ENCODE assay signal across 12 cellular contexts in genomic region chr22:17997456-17997855, GRCh38. TPM values are rescaled to one million over a fixed set of nuclear protein-coding genes. Genes with fewer than 3 reads are reported as not detected.
DNase-seq lines count a peak whose midpoint lies in the region; TF ChIP-seq lines count a peak whose summit lies in the region.
"Had no signal": no experiment of that assay in that cellular context is flagged by ENCODE, and none has a peak within 500 bp of the region (broad histone marks: within the 10 kb centered on the region; RNA-seq: fewer than 3 reads in every experiment).

No MANE protein-coding gene starts in this region.

- POLR2A ChIA-PET in activated CD4-positive, alpha-beta memory T cell treated with anti-CD3 and anti-CD28 coated beads for 36 hours (lab: Charles Lee), result no interaction called here

- CTCF ChIA-PET in activated naive CD4-positive, alpha-beta T cell treated with anti-CD3 and anti-CD28 coated beads, Interleukin-2, amount 10 ng/mL, durations not matched to agents 7 days and 5 days (lab: Charles Lee), result interaction anchor here (1.8 kb wide), 1 partner anchor 27 kb away, joined by 5 read pairs; the partner anchor contains the start of gene MICAL3
- CTCF ChIA-PET in activated CD4-positive, alpha-beta memory T cell treated with anti-CD3 and anti-CD28 coated beads for 36 hours (lab: Charles Lee), result no interaction called here

- no peak for TF ChIP-seq CTCF in glutamatergic neuron (IDR thresholded peaks at IDR 0.05; ENCODE audit: partially characterized antibody, unreplicated experiment)

- no peak overlapping the region for H3K4me3 Mint-ChIP-seq in activated naive CD4-positive, alpha-beta T cell treated with anti-CD3 and anti-CD28 coated beads, Interleukin-2, amount 10 ng/mL, durations not matched to agents 7 days and 5 days
- H3K4me3 Mint-ChIP-seq in activated CD4-positive, alpha-beta memory T cell treated with anti-CD3 and anti-CD28 coated beads for 36 hours, result peak overlapping the region; percentile 31
- peak overlapping the region; percentile 63 for H3K4me3 Mint-ChIP-seq in glutamatergic neuron (ENCODE audit: unreplicated experiment)

- no peak for DNase-seq in activated naive CD4-positive, alpha-beta T cell treated with anti-CD3 and anti-CD28 coated beads, Interleukin-2, amount 10 ng/mL, durations not matched to agents 7 days and 5 days
- DNase-seq in activated naive CD4-positive, alpha-beta T cell (lab: John Stamatoyannopoulos, UW), result no peak
- DNase-seq in activated CD4-positive, alpha-beta memory T cell treated with anti-CD3 and anti-CD28 coated beads for 36 hours, result no peak
- DNase-seq in glutamatergic neuron, result no peak
- no peak for DNase-seq in stimulated activated CD4-positive, alpha-beta T cell treated with anti-CD3 and anti-CD28 coated beads, Interleukin-4, amount 100 ng/mL, for 24 hours
- no peak for DNase-seq in effector CD8-positive, alpha-beta T cell (lab: John Stamatoyannopoulos, UW)
- no peak for DNase-seq in epidermal melanocyte (ENCODE audit: insufficient read length, low spot score)
- DNase-seq in NCI-H345 treated with DMSO at 0.1 percent for 48 hours (lab: John Stamatoyannopoulos, UW; ENCODE audit: unreplicated experiment), result no peak
- DNase-seq: AML-193; NCI-H1092; stimulated activated CD4-positive, alpha-beta T cell treated with anti-CD3 and anti-CD28 coated beads, Interleukin-4, amount 100 ng/mL, for 4 hours; testis had no signal

- H3K4me1 Mint-ChIP-seq in activated naive CD4-positive, alpha-beta T cell treated with anti-CD3 and anti-CD28 coated beads, Interleukin-2, amount 10 ng/mL, durations not matched to agents 7 days and 5 days, result peaks cover 57% of the 10 kb centered on the region
- peaks cover 53% of the 10 kb centered on the region for H3K4me1 Mint-ChIP-seq in activated CD4-positive, alpha-beta memory T cell treated with anti-CD3 and anti-CD28 coated beads for 36 hours (ENCODE audit: low read depth)
- peaks cover 29% of the 10 kb centered on the region for H3K4me1 Mint-ChIP-seq in glutamatergic neuron (ENCODE audit: low read depth, unreplicated experiment)

- H3K27ac Mint-ChIP-seq in activated naive CD4-positive, alpha-beta T cell treated with anti-CD3 and anti-CD28 coated beads, Interleukin-2, amount 10 ng/mL, durations not matched to agents 7 days and 5 days, result peak overlapping the region; percentile 88
- H3K27ac Mint-ChIP-seq in activated CD4-positive, alpha-beta memory T cell treated with anti-CD3 and anti-CD28 coated beads for 36 hours, result peak overlapping the region; percentile 82
- H3K27ac Mint-ChIP-seq in glutamatergic neuron (ENCODE audit: unreplicated experiment), result peak overlapping the region; percentile 57

- H3K27me3 Mint-ChIP-seq in activated naive CD4-positive, alpha-beta T cell treated with anti-CD3 and anti-CD28 coated beads, Interleukin-2, amount 10 ng/mL, durations not matched to agents 7 days and 5 days, result peaks cover 19% of the 10 kb centered on the region
- H3K27me3 Mint-ChIP-seq in activated CD4-positive, alpha-beta memory T cell treated with anti-CD3 and anti-CD28 coated beads for 36 hours, result no peaks in the 10 kb centered on the region
- peaks cover 2% of the 10 kb centered on the region for H3K27me3 Mint-ChIP-seq in glutamatergic neuron (ENCODE audit: unreplicated experiment)

- no peaks in the 10 kb centered on the region for H3K9me3 Mint-ChIP-seq in activated naive CD4-positive, alpha-beta T cell treated with anti-CD3 and anti-CD28 coated beads, Interleukin-2, amount 10 ng/mL, durations not matched to agents 7 days and 5 days
- no peaks in the 10 kb centered on the region for H3K9me3 Mint-ChIP-seq in activated CD4-positive, alpha-beta memory T cell treated with anti-CD3 and anti-CD28 coated beads for 36 hours
- peaks cover 12% of the 10 kb centered on the region for H3K9me3 Mint-ChIP-seq in glutamatergic neuron (ENCODE audit: unreplicated experiment)

- H3K36me3 Mint-ChIP-seq in activated naive CD4-positive, alpha-beta T cell treated with anti-CD3 and anti-CD28 coated beads, Interleukin-2, amount 10 ng/mL, durations not matched to agents 7 days and 5 days, result no peaks in the 10 kb centered on the region
- no peaks in the 10 kb centered on the region for H3K36me3 Mint-ChIP-seq in activated CD4-positive, alpha-beta memory T cell treated with anti-CD3 and anti-CD28 coated beads for 36 hours
- no peaks in the 10 kb centered on the region for H3K36me3 Mint-ChIP-seq in glutamatergic neuron (ENCODE audit: unreplicated experiment)

- intact Hi-C loops in activated CD4-positive, alpha-beta memory T cell treated with anti-CD3 and anti-CD28 coated beads for 36 hours (cut with micrococcal nuclease), result no loop called here

RNA-seq across cellular contexts. Expression of gene MICAL3, which starts 26.9 kb away (rescaled TPM):
- 10 to 100 TPM; 29.7 to 37.2 TPM for total RNA-seq in activated CD4-positive, alpha-beta memory T cell treated with anti-CD3 and anti-CD28 coated beads for 36 hours
- total RNA-seq in glutamatergic neuron (ENCODE audit: unreplicated experiment), result 132 TPM
